Comparison of ENCODE assay signal across 15 cellular contexts in genomic region chr1:46342677-46343350, GRCh38. TPM values are rescaled to one million over a fixed set of nuclear protein-coding genes. Genes with fewer than 3 reads are reported as not detected.
A peak's percentile ranks its signal among the peaks of the same experiment; 100 is the strongest.
DNase-seq lines count a peak whose midpoint lies in the region; ATAC-seq and TF ChIP-seq lines count a peak whose summit lies in the region.
"Had no signal": no experiment of that assay in that cellular context is flagged by ENCODE, and none has a peak within 500 bp of the region (broad histone marks: within the 10 kb centered on the region; RNA-seq: fewer than 3 reads in every experiment).

No MANE protein-coding gene starts in this region.

- H2AFZ ChIP-seq in OCI-LY1 (ENCODE audit: low read length) = no peak overlapping the region

- H3K27ac ChIP-seq in OCI-LY1 (ENCODE audit: low read depth, low read length, poor library complexity, severe bottlenecking) = no peak overlapping the region

- no peaks in the 10 kb centered on the region for H3F3A ChIP-seq in OCI-LY1 (ENCODE audit: insufficient read depth, low read length)

- H3K4me2 ChIP-seq in OCI-LY1 (ENCODE audit: low read length) = 0 out of 2 replicates have a peak overlapping the region, but pooled peaks have one; percentile 1

- no peaks in the 10 kb centered on the region for H3K27me3 ChIP-seq in OCI-LY1 (ENCODE audit: insufficient read depth, low read length)
- H3K27me3 ChIP-seq: gastroesophageal sphincter had no signal

- intact Hi-C loops in lower leg skin (cut with DNase I; ENCODE audit: low total_unique reads) = no loop called here

- peaks cover 47% of the 10 kb centered on the region; the same call in 1 of the 2 replicates for H3K36me3 ChIP-seq in OCI-LY1 (ENCODE audit: insufficient read depth, low read length)

- peaks cover 16% of the 10 kb centered on the region for H3K4me1 ChIP-seq in OCI-LY1 (ENCODE audit: insufficient read depth, low read length, severe bottlenecking)

- TF ChIP-seq CTCF in OCI-LY1 (IDR thresholded peaks at IDR 0.05; ENCODE audit: low read length) (no peak), progenitor cell of endocrine pancreas (IDR thresholded peaks at IDR 0.05; ENCODE audit: unreplicated experiment) (no peak), lower leg skin (IDR thresholded peaks at IDR 0.05) (no peak)

- H3K9me3 Mint-ChIP-seq in activated T-cell treated with anti-CD3 and anti-CD28 coated beads, Interleukin-2, amount 50 U/mL, for 24 hours = no peaks in the 10 kb centered on the region
- H3K9me3 Mint-ChIP-seq in central memory CD8-positive, alpha-beta T cell = no peaks in the 10 kb centered on the region
- no peaks in the 10 kb centered on the region for H3K9me3 Mint-ChIP-seq in progenitor cell of endocrine pancreas (ENCODE audit: low read depth)

- H3K27me3 Mint-ChIP-seq in activated T-cell treated with anti-CD3 and anti-CD28 coated beads, Interleukin-2, amount 50 U/mL, for 24 hours = no peaks in the 10 kb centered on the region
- no peaks in the 10 kb centered on the region for H3K27me3 Mint-ChIP-seq in central memory CD8-positive, alpha-beta T cell
- no peaks in the 10 kb centered on the region for H3K27me3 Mint-ChIP-seq in progenitor cell of endocrine pancreas

- H3K9me2 ChIP-seq in OCI-LY1 (ENCODE audit: low read depth, low read length) = no peaks in the 10 kb centered on the region

- no peak for DNase-seq in activated T-cell treated with anti-CD3 and anti-CD28 coated beads, Interleukin-2, amount 50 U/mL, for 24 hours
- no peak for DNase-seq in activated T-cell treated with anti-CD3 and anti-CD28 coated beads, Interleukin-2, amount 50 U/mL, for 1 hour
- no peak for DNase-seq in central memory CD8-positive, alpha-beta T cell (ENCODE audit: low spot score in 2 of 2)
- no peak for DNase-seq in progenitor cell of endocrine pancreas (ENCODE audit: low spot score, unreplicated experiment)
- DNase-seq in NCI-H2081 (lab: John Stamatoyannopoulos, UW) = no peak
- DNase-seq in lower leg skin (ENCODE audit: low spot score in 2 of 2) = no peak
- DNase-seq: activated effector memory CD4-positive, alpha-beta T cell treated with Interleukin-2 at 50 U/mL for 16 hours; kidney; NCI-H1436; NCI-H69; occipital lobe; stimulated activated CD8-positive, alpha-beta memory T cell treated with anti-CD3 and anti-CD28 coated beads, Interleukin-4, amount 100 ng/mL, for 48 hours had no signal

- peaks cover 65% of the 10 kb centered on the region for H3K4me1 Mint-ChIP-seq in activated T-cell treated with anti-CD3 and anti-CD28 coated beads, Interleukin-2, amount 50 U/mL, for 24 hours (ENCODE audit: low read depth)
- H3K4me1 Mint-ChIP-seq in central memory CD8-positive, alpha-beta T cell = peaks cover 40% of the 10 kb centered on the region
- peaks cover 26% of the 10 kb centered on the region for H3K4me1 Mint-ChIP-seq in progenitor cell of endocrine pancreas (ENCODE audit: low read depth)

- no peaks in the 10 kb centered on the region for H3K79me2 ChIP-seq in OCI-LY1 (ENCODE audit: insufficient read depth, low read length)

- no peaks in the 10 kb centered on the region for H4K20me1 ChIP-seq in OCI-LY1 (ENCODE audit: insufficient read depth, low read length)

- no peak for ATAC-seq in central memory CD8-positive, alpha-beta T cell (replicated peaks; ENCODE audit: extremely low read depth, poor library complexity, severe bottlenecking)
- no peak for ATAC-seq in HG03108 (IDR thresholded peaks at IDR 0.05; ENCODE audit: unreplicated experiment)
- ATAC-seq: gastroesophageal sphincter had no signal

- H3K4me3 ChIP-seq in OCI-LY1 (ENCODE audit: low read depth, low read length, poor library complexity, severe bottlenecking) (no peak overlapping the region), lower leg skin (ENCODE audit: low read depth, poor library complexity, severe bottlenecking) (no peak overlapping the region)
- H3K4me3 ChIP-seq: gastroesophageal sphincter had no signal

- WGBS in lower leg skin, 2 donors = 76 to 93% methylated on average over 8 of the region's 8 CpGs

- H3K4me3 Mint-ChIP-seq in activated T-cell treated with anti-CD3 and anti-CD28 coated beads, Interleukin-2, amount 50 U/mL, for 24 hours = peak overlapping the region; percentile 99
- H3K4me3 Mint-ChIP-seq in central memory CD8-positive, alpha-beta T cell = peak overlapping the region; percentile 96
- H3K4me3 Mint-ChIP-seq in progenitor cell of endocrine pancreas (ENCODE audit: low read depth) = peak overlapping the region; percentile 43

- H3K9me3 ChIP-seq in OCI-LY1 (ENCODE audit: low read length) = no peaks in the 10 kb centered on the region
- H3K9me3 ChIP-seq: gastroesophageal sphincter had no signal

- TF ChIP-seq POLR2A in lower leg skin (IDR thresholded peaks at IDR 0.05) = no peak

- H3K36me3 Mint-ChIP-seq in activated T-cell treated with anti-CD3 and anti-CD28 coated beads, Interleukin-2, amount 50 U/mL, for 24 hours (ENCODE audit: low read depth) = peaks cover 75% of the 10 kb centered on the region
- H3K36me3 Mint-ChIP-seq in central memory CD8-positive, alpha-beta T cell (ENCODE audit: insufficient read depth) = peaks cover 36% of the 10 kb centered on the region
- H3K36me3 Mint-ChIP-seq in progenitor cell of endocrine pancreas (ENCODE audit: insufficient read depth) = peaks cover 17% of the 10 kb centered on the region

- no peak overlapping the region for H3K9ac ChIP-seq in OCI-LY1 (ENCODE audit: low read length)

- peak overlapping the region; percentile 100 for H3K27ac Mint-ChIP-seq in activated T-cell treated with anti-CD3 and anti-CD28 coated beads, Interleukin-2, amount 50 U/mL, for 24 hours
- H3K27ac Mint-ChIP-seq in central memory CD8-positive, alpha-beta T cell (ENCODE audit: low read depth) = peak overlapping the region; percentile 98
- H3K27ac Mint-ChIP-seq in progenitor cell of endocrine pancreas = peak overlapping the region; percentile 82

RNA-seq across cellular contexts. Expression of gene NSUN4, which starts 2.2 kb away (rescaled TPM):
- total RNA-seq in progenitor cell of endocrine pancreas (25.0 and 30.3 TPM in 2 replicates), lower leg skin (10 to 100 TPM; 15.6 to 62.3 (median 22.9) TPM)

RNA-seq across cellular contexts. Expression of gene UQCRH, which starts 39.3 kb away (rescaled TPM):
- total RNA-seq in progenitor cell of endocrine pancreas = 221 and 228 TPM in 2 replicates
- 100 to 1,000 TPM; 223 to 278 (median 237) TPM for total RNA-seq in lower leg skin

RNA-seq across cellular contexts. Expression of gene LRRC41, which starts 39.4 kb away (rescaled TPM):
- total RNA-seq in progenitor cell of endocrine pancreas (100 and 103 TPM in 2 replicates), lower leg skin (10 to 100 TPM; 74.6 to 87.8 (median 82.3) TPM)

RNA-seq across cellular contexts. Expression of gene FAAH, which starts 51.3 kb away (rescaled TPM):
- total RNA-seq in progenitor cell of endocrine pancreas (36.6 and 38.6 TPM in 2 replicates), lower leg skin (10 to 100 TPM; 26.3 to 30.7 (median 28.4) TPM)

Comparison
In these comparisons a context has a peak if more than half of its experiments do, and no peak if none do; other contexts are left out.
1. H3K4me3 Mint-ChIP-seq: peak in every context shown above with its lines; median percentile 99 in activated T-cell treated with anti-CD3 and anti-CD28 coated beads, Interleukin-2, amount 50 U/mL, for 24 hours; 96 in central memory CD8-positive, alpha-beta T cell; 43 in progenitor cell of endocrine pancreas.